2 cellular contexts compared by ENCODE assay signal in the genomic region with DNA sequence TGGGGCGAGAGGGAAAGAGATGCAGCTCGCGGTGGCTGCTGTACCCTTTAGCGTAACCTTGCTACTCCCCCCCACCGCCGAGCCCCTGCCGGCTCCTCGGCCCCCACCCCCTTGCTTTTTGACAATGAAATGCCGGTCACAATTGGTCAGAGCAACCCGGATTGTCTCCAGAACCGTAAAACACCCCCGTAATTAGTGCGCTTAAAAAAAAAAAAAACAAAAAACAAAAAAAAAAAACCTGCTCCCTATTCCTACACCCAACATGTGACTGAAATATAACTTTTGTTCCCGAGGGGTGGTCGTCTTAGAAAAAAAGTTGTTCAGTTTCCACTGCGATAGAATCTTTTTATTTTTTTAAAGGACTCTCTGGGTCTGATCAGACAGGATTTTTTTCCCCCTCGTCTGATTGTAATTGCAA.
TF ChIP-seq lines count a peak whose summit lies in the region.

No MANE protein-coding gene starts in this region.

TF ChIP-seq in SK-N-SH, 30 proteins besides CTCF, POLR2A, EP300 and RAD21 (continued from another document):
- TF ChIP-seq, protein P1, sequence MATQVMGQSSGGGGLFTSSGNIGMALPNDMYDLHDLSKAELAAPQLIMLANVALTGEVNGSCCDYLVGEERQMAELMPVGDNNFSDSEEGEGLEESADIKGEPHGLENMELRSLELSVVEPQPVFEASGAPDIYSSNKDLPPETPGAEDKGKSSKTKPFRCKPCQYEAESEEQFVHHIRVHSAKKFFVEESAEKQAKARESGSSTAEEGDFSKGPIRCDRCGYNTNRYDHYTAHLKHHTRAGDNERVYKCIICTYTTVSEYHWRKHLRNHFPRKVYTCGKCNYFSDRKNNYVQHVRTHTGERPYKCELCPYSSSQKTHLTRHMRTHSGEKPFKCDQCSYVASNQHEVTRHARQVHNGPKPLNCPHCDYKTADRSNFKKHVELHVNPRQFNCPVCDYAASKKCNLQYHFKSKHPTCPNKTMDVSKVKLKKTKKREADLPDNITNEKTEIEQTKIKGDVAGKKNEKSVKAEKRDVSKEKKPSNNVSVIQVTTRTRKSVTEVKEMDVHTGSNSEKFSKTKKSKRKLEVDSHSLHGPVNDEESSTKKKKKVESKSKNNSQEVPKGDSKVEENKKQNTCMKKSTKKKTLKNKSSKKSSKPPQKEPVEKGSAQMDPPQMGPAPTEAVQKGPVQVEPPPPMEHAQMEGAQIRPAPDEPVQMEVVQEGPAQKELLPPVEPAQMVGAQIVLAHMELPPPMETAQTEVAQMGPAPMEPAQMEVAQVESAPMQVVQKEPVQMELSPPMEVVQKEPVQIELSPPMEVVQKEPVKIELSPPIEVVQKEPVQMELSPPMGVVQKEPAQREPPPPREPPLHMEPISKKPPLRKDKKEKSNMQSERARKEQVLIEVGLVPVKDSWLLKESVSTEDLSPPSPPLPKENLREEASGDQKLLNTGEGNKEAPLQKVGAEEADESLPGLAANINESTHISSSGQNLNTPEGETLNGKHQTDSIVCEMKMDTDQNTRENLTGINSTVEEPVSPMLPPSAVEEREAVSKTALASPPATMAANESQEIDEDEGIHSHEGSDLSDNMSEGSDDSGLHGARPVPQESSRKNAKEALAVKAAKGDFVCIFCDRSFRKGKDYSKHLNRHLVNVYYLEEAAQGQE (IDR thresholded peaks at IDR 0.05; ENCODE audit: low read depth, low read length): no peak
- TF ChIP-seq NFIC (IDR thresholded peaks at IDR 0.05; ENCODE audit: borderline replicate concordance) (no peak), TEAD4 (IDR thresholded peaks at IDR 0.05; ENCODE audit: borderline replicate concordance, insufficient read depth) (no peak), MEF2A (IDR thresholded peaks at IDR 0.05; ENCODE audit: borderline replicate concordance, low read depth) (no peak), EZH2phosphoT487 (IDR thresholded peaks at IDR 0.05; ENCODE audit: borderline replicate concordance, low read depth) (no peak), NRF1 (IDR thresholded peaks at IDR 0.05; ENCODE audit: low read depth, low read length) (no peak), FOSL2 (IDR thresholded peaks at IDR 0.05; ENCODE audit: borderline replicate concordance, low read depth) (no peak), ELF1 (IDR thresholded peaks at IDR 0.05) (no peak), RXRA (IDR thresholded peaks at IDR 0.05; ENCODE audit: borderline replicate concordance, low read depth) (no peak), TCF12 (IDR thresholded peaks at IDR 0.05) (no peak), RCOR1 (IDR thresholded peaks at IDR 0.05; ENCODE audit: low read length) (no peak)
- TF ChIP-seq, protein P2, sequence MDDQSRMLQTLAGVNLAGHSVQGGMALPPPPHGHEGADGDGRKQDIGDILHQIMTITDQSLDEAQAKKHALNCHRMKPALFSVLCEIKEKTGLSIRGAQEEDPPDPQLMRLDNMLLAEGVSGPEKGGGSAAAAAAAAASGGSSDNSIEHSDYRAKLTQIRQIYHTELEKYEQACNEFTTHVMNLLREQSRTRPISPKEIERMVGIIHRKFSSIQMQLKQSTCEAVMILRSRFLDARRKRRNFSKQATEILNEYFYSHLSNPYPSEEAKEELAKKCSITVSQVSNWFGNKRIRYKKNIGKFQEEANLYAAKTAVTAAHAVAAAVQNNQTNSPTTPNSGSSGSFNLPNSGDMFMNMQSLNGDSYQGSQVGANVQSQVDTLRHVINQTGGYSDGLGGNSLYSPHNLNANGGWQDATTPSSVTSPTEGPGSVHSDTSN (IDR thresholded peaks at IDR 0.05): no peak
- TF ChIP-seq, protein P3, sequence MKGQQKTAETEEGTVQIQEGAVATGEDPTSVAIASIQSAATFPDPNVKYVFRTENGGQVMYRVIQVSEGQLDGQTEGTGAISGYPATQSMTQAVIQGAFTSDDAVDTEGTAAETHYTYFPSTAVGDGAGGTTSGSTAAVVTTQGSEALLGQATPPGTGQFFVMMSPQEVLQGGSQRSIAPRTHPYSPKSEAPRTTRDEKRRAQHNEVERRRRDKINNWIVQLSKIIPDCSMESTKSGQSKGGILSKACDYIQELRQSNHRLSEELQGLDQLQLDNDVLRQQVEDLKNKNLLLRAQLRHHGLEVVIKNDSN (IDR thresholded peaks at IDR 0.05; ENCODE audit: borderline replicate concordance, low read depth): no peak
TF ChIP-seq in SK-N-SH: peak in this region for 0.

TF ChIP-seq in SK-N-SH treated with all-trans-retinoic acid at 6 μM for 48 hours, 23 proteins besides CTCF, POLR2A, EP300 and RAD21 (continued from another document):
- TF ChIP-seq, protein P4, sequence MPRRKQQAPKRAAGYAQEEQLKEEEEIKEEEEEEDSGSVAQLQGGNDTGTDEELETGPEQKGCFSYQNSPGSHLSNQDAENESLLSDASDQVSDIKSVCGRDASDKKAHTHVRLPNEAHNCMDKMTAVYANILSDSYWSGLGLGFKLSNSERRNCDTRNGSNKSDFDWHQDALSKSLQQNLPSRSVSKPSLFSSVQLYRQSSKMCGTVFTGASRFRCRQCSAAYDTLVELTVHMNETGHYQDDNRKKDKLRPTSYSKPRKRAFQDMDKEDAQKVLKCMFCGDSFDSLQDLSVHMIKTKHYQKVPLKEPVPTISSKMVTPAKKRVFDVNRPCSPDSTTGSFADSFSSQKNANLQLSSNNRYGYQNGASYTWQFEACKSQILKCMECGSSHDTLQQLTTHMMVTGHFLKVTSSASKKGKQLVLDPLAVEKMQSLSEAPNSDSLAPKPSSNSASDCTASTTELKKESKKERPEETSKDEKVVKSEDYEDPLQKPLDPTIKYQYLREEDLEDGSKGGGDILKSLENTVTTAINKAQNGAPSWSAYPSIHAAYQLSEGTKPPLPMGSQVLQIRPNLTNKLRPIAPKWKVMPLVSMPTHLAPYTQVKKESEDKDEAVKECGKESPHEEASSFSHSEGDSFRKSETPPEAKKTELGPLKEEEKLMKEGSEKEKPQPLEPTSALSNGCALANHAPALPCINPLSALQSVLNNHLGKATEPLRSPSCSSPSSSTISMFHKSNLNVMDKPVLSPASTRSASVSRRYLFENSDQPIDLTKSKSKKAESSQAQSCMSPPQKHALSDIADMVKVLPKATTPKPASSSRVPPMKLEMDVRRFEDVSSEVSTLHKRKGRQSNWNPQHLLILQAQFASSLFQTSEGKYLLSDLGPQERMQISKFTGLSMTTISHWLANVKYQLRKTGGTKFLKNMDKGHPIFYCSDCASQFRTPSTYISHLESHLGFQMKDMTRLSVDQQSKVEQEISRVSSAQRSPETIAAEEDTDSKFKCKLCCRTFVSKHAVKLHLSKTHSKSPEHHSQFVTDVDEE (CRISPR knock-in tag; IDR thresholded peaks at IDR 0.05): no peak
- TF ChIP-seq BACH2 (CRISPR knock-in tag; IDR thresholded peaks at IDR 0.05; ENCODE audit: borderline replicate concordance): no peak
- no peak for TF ChIP-seq SNAI2 (CRISPR knock-in tag; IDR thresholded peaks at IDR 0.05)
- TF ChIP-seq OSR1 (CRISPR knock-in tag; IDR thresholded peaks at IDR 0.05): no peak
- TF ChIP-seq ARNTL (CRISPR knock-in tag; IDR thresholded peaks at IDR 0.05; ENCODE audit: borderline replicate concordance, low read depth): no peak
- TF ChIP-seq CSDC2 (CRISPR knock-in tag; IDR thresholded peaks at IDR 0.05): no peak
- TF ChIP-seq, protein P5, sequence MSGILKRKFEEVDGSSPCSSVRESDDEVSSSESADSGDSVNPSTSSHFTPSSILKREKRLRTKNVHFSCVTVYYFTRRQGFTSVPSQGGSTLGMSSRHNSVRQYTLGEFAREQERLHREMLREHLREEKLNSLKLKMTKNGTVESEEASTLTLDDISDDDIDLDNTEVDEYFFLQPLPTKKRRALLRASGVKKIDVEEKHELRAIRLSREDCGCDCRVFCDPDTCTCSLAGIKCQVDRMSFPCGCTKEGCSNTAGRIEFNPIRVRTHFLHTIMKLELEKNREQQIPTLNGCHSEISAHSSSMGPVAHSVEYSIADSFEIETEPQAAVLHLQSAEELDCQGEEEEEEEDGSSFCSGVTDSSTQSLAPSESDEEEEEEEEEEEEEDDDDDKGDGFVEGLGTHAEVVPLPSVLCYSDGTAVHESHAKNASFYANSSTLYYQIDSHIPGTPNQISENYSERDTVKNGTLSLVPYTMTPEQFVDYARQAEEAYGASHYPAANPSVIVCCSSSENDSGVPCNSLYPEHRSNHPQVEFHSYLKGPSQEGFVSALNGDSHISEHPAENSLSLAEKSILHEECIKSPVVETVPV (CRISPR knock-in tag; IDR thresholded peaks at IDR 0.05): no peak
- TF ChIP-seq RARB (CRISPR knock-in tag; IDR thresholded peaks at IDR 0.05): no peak
- no peak for TF ChIP-seq ZC3H10 (CRISPR knock-in tag; IDR thresholded peaks at IDR 0.05)
- TF ChIP-seq ESRRG (CRISPR knock-in tag; IDR thresholded peaks at IDR 0.05): no peak
- no peak for TF ChIP-seq TCF4 (CRISPR knock-in tag; IDR thresholded peaks at IDR 0.05; ENCODE audit: borderline replicate concordance)
- TF ChIP-seq, protein P6, sequence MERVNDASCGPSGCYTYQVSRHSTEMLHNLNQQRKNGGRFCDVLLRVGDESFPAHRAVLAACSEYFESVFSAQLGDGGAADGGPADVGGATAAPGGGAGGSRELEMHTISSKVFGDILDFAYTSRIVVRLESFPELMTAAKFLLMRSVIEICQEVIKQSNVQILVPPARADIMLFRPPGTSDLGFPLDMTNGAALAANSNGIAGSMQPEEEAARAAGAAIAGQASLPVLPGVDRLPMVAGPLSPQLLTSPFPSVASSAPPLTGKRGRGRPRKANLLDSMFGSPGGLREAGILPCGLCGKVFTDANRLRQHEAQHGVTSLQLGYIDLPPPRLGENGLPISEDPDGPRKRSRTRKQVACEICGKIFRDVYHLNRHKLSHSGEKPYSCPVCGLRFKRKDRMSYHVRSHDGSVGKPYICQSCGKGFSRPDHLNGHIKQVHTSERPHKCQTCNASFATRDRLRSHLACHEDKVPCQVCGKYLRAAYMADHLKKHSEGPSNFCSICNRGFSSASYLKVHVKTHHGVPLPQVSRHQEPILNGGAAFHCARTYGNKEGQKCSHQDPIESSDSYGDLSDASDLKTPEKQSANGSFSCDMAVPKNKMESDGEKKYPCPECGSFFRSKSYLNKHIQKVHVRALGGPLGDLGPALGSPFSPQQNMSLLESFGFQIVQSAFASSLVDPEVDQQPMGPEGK (CRISPR knock-in tag; IDR thresholded peaks at IDR 0.05; ENCODE audit: borderline replicate concordance): no peak
- no peak for TF ChIP-seq ZNF8 (CRISPR knock-in tag; IDR thresholded peaks at IDR 0.05)
